In genomic region chr9:124392855-124393460, GRCh38 we compare ENCODE assay signal across 8 cellular contexts. TPM values are rescaled to one million over a fixed set of nuclear protein-coding genes. Genes with fewer than 3 reads are reported as not detected.
DNase-seq lines count a peak whose midpoint lies in the region; ATAC-seq and TF ChIP-seq lines count a peak whose summit lies in the region.

No MANE protein-coding gene starts in this region.

- H3K9me3 ChIP-seq in SK-N-SH: no peaks in the 10 kb centered on the region

- peak overlapping the region; percentile 31; the same call in 1 of the 2 replicates for H3K9ac ChIP-seq in SK-N-SH

- POLR2A ChIA-PET in SK-N-SH (lab: Yijun Ruan, JAX): no interaction called here

- peak; percentile 41 to 96 for TF ChIP-seq EP300 in SK-N-SH (IDR thresholded peaks at IDR 0.05; ENCODE audit: borderline replicate concordance in 1 of 2, low read depth in 1 of 2, low read length in 1 of 2)

- H3K27ac Mint-ChIP-seq in HFFc6: peak overlapping the region; percentile 87

- peaks cover 42 to 51% of the 10 kb centered on the region in 2 experiments for H3K4me1 ChIP-seq in SK-N-SH (ENCODE audit: control insufficient read depth in 1 of 2, insufficient read depth in 2 of 2, low read depth in 1 of 2, low read length in 1 of 2)

- H3K4me3 ChIP-seq in AG10803 (ENCODE audit: low read length): no peak overlapping the region
- H3K4me3 ChIP-seq in SK-N-SH (ENCODE audit: low read depth in 2 of 2, low read length in 1 of 2): peak overlapping the region in 1 of 2 experiments; percentile 28; a peak in 2 of 4 replicates

- peak overlapping the region; percentile 72 for H3K4me2 ChIP-seq in SK-N-SH

- ATAC-seq in HG03097 (IDR thresholded peaks at IDR 0.05; ENCODE audit: low FRiP score, unreplicated experiment): no peak
- ATAC-seq in GM18520 (IDR thresholded peaks at IDR 0.05; ENCODE audit: unreplicated experiment): no peak
- ATAC-seq in GM18861 (IDR thresholded peaks at IDR 0.05; ENCODE audit: unreplicated experiment): no peak

- no peaks in the 10 kb centered on the region for H3K27me3 Mint-ChIP-seq in HFFc6 (ENCODE audit: insufficient read depth)

- peaks cover 41% of the 10 kb centered on the region for H3F3A ChIP-seq in SK-N-SH (replicated peaks; ENCODE audit: insufficient read depth)

- H3K79me2 ChIP-seq in SK-N-SH (ENCODE audit: insufficient read depth): peaks cover 88% of the 10 kb centered on the region

- H2AFZ ChIP-seq in SK-N-SH (ENCODE audit: low read depth): no peak overlapping the region

- WGBS in SK-N-SH (ENCODE audit: low lambda C conversion rate): 5% methylated on average over 9 of the region's 9 CpGs

- H3K27ac ChIP-seq in SK-N-SH (ENCODE audit: low read depth in 2 of 2, low read length in 1 of 2): peak overlapping the region; percentile 76 to 90

- H3K9me3 Mint-ChIP-seq in HFFc6: no peaks in the 10 kb centered on the region

- H3K9me2 ChIP-seq in SK-N-SH: no peaks in the 10 kb centered on the region

- H3K4me1 Mint-ChIP-seq in HFFc6 (ENCODE audit: low read depth): peaks cover 84% of the 10 kb centered on the region

- peaks cover 5% of the 10 kb centered on the region for H3K36me3 Mint-ChIP-seq in HFFc6 (ENCODE audit: low read depth)

- H4K20me1 ChIP-seq in SK-N-SH (ENCODE audit: insufficient read depth): peaks cover 72% of the 10 kb centered on the region

- CTCF ChIA-PET in SK-N-SH (lab: Yijun Ruan, JAX): interaction anchor here (0.6 to 10.0 kb wide), 36 partner anchors 9 to 849 kb away, joined by 3 to 87 read pairs (median 4); no protein-coding TSS in a partner anchor

- TF ChIP-seq CTCF in AG10803 (conservative IDR thresholded peaks at IDR 0.05; ENCODE audit: low read length) (peak; percentile 60), HFFc6 (IDR thresholded peaks at IDR 0.05) (peak; percentile 73), SK-N-SH (IDR thresholded peaks at IDR 0.05) (peak; percentile 69)

- H3K4me3 Mint-ChIP-seq in HFFc6: peak overlapping the region; percentile 70

- no peaks in the 10 kb centered on the region for H3K27me3 ChIP-seq in SK-N-SH (ENCODE audit: insufficient read depth)

- H3K36me3 ChIP-seq in SK-N-SH (replicated peaks in 1 of 2; ENCODE audit: control insufficient read depth in 1 of 2, insufficient read depth in 2 of 2, low read length in 1 of 2): peaks cover 9 to 19% of the 10 kb centered on the region in 2 experiments

- peak; percentile 83 for DNase-seq in AG10803 (ENCODE audit: low read depth)
- DNase-seq in HFFc6: peak; percentile 93
- DNase-seq in SK-N-SH: peak; percentile 77
- peak; percentile 89 for DNase-seq in glomerular visceral epithelial cell (ENCODE audit: extremely low spot score)
- peak; percentile 95 for DNase-seq in superior temporal gyrus (ENCODE audit: extremely low spot score)

- peak; percentile 72 for TF ChIP-seq RAD21 in SK-N-SH (IDR thresholded peaks at IDR 0.05; ENCODE audit: low read length)

TF ChIP-seq in SK-N-SH, 30 proteins besides CTCF, POLR2A, EP300 and RAD21 (continues in another document):
- TF ChIP-seq NFIC (IDR thresholded peaks at IDR 0.05; ENCODE audit: borderline replicate concordance) (peak; percentile 92), RFX5 (IDR thresholded peaks at IDR 0.05; ENCODE audit: low read length) (no peak), RXRA (IDR thresholded peaks at IDR 0.05; ENCODE audit: borderline replicate concordance, low read depth) (peak; percentile 91; the same call in 1 of the 2 replicates), YY1 (IDR thresholded peaks at IDR 0.05; ENCODE audit: low read depth) (no peak), MEF2A (IDR thresholded peaks at IDR 0.05; ENCODE audit: borderline replicate concordance, low read depth) (peak; percentile 61; the same call in 1 of the 2 replicates), CHD2 (IDR thresholded peaks at IDR 0.05; ENCODE audit: low read length, partially characterized antibody) (peak; percentile 34), NRF1 (IDR thresholded peaks at IDR 0.05; ENCODE audit: low read depth, low read length) (0 out of 2 replicates have a peak, but pooled peaks have one; percentile 1), TEAD4 (IDR thresholded peaks at IDR 0.05; ENCODE audit: borderline replicate concordance, insufficient read depth) (peak; percentile 85), JUND (IDR thresholded peaks at IDR 0.05) (peak; percentile 99)
- TF ChIP-seq, protein P1, sequence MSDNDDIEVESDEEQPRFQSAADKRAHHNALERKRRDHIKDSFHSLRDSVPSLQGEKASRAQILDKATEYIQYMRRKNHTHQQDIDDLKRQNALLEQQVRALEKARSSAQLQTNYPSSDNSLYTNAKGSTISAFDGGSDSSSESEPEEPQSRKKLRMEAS (IDR thresholded peaks at IDR 0.05; ENCODE audit: low read depth): peak; percentile 89
- TF ChIP-seq, protein P2, sequence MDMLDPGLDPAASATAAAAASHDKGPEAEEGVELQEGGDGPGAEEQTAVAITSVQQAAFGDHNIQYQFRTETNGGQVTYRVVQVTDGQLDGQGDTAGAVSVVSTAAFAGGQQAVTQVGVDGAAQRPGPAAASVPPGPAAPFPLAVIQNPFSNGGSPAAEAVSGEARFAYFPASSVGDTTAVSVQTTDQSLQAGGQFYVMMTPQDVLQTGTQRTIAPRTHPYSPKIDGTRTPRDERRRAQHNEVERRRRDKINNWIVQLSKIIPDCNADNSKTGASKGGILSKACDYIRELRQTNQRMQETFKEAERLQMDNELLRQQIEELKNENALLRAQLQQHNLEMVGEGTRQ (IDR thresholded peaks at IDR 0.05; ENCODE audit: borderline replicate concordance, low read depth, low read length): no peak
- TF ChIP-seq, protein P3, sequence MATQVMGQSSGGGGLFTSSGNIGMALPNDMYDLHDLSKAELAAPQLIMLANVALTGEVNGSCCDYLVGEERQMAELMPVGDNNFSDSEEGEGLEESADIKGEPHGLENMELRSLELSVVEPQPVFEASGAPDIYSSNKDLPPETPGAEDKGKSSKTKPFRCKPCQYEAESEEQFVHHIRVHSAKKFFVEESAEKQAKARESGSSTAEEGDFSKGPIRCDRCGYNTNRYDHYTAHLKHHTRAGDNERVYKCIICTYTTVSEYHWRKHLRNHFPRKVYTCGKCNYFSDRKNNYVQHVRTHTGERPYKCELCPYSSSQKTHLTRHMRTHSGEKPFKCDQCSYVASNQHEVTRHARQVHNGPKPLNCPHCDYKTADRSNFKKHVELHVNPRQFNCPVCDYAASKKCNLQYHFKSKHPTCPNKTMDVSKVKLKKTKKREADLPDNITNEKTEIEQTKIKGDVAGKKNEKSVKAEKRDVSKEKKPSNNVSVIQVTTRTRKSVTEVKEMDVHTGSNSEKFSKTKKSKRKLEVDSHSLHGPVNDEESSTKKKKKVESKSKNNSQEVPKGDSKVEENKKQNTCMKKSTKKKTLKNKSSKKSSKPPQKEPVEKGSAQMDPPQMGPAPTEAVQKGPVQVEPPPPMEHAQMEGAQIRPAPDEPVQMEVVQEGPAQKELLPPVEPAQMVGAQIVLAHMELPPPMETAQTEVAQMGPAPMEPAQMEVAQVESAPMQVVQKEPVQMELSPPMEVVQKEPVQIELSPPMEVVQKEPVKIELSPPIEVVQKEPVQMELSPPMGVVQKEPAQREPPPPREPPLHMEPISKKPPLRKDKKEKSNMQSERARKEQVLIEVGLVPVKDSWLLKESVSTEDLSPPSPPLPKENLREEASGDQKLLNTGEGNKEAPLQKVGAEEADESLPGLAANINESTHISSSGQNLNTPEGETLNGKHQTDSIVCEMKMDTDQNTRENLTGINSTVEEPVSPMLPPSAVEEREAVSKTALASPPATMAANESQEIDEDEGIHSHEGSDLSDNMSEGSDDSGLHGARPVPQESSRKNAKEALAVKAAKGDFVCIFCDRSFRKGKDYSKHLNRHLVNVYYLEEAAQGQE (IDR thresholded peaks at IDR 0.05; ENCODE audit: low read depth, low read length): 0 out of 2 replicates have a peak, but pooled peaks have one; percentile 15
- TF ChIP-seq, protein P4, sequence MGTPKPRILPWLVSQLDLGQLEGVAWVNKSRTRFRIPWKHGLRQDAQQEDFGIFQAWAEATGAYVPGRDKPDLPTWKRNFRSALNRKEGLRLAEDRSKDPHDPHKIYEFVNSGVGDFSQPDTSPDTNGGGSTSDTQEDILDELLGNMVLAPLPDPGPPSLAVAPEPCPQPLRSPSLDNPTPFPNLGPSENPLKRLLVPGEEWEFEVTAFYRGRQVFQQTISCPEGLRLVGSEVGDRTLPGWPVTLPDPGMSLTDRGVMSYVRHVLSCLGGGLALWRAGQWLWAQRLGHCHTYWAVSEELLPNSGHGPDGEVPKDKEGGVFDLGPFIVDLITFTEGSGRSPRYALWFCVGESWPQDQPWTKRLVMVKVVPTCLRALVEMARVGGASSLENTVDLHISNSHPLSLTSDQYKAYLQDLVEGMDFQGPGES (IDR thresholded peaks at IDR 0.05; ENCODE audit: low read depth, low read length): no peak
- TF ChIP-seq, protein P5, sequence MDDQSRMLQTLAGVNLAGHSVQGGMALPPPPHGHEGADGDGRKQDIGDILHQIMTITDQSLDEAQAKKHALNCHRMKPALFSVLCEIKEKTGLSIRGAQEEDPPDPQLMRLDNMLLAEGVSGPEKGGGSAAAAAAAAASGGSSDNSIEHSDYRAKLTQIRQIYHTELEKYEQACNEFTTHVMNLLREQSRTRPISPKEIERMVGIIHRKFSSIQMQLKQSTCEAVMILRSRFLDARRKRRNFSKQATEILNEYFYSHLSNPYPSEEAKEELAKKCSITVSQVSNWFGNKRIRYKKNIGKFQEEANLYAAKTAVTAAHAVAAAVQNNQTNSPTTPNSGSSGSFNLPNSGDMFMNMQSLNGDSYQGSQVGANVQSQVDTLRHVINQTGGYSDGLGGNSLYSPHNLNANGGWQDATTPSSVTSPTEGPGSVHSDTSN (IDR thresholded peaks at IDR 0.05): peak; percentile 99

RNA-seq across cellular contexts. Expression of gene PSMB7, which starts 22.3 kb away (rescaled TPM):
- 100 to 1,000 TPM; 220 to 267 (median 263) TPM for total RNA-seq in HFFc6 (2021; fragmentation: NEBNext Ultra II Directional; extraction: Animal tissue kit (Norgen Biotek cat#: 25700))
- polyA plus RNA-seq in SK-N-SH (2012; rRNA removed): 357 and 484 TPM in 2 replicates
- polyA plus RNA-seq in SK-N-SH (2012; cell fraction: cytosol; rRNA removed): 361 and 420 TPM in 2 replicates
- polyA plus RNA-seq in SK-N-SH (2012; cell fraction: nucleus; rRNA removed): 150 and 232 TPM in 2 replicates

RNA-seq across cellular contexts. Expression of gene ADGRD2, which starts 57.3 kb away (rescaled TPM):
- not detected for total RNA-seq in HFFc6 (2021; fragmentation: NEBNext Ultra II Directional; extraction: Animal tissue kit (Norgen Biotek cat#: 25700))
- polyA plus RNA-seq in SK-N-SH (2012; rRNA removed): 0.05 and 0.10 TPM in 2 replicates
- not detected in 2 replicates for polyA plus RNA-seq in SK-N-SH (2012; cell fraction: cytosol; rRNA removed)
- polyA plus RNA-seq in SK-N-SH (2012; cell fraction: nucleus; rRNA removed): 0.11 and 0.31 TPM in 2 replicates
